Comparison of ENCODE assay signal across 8 cellular contexts in the genomic region with DNA sequence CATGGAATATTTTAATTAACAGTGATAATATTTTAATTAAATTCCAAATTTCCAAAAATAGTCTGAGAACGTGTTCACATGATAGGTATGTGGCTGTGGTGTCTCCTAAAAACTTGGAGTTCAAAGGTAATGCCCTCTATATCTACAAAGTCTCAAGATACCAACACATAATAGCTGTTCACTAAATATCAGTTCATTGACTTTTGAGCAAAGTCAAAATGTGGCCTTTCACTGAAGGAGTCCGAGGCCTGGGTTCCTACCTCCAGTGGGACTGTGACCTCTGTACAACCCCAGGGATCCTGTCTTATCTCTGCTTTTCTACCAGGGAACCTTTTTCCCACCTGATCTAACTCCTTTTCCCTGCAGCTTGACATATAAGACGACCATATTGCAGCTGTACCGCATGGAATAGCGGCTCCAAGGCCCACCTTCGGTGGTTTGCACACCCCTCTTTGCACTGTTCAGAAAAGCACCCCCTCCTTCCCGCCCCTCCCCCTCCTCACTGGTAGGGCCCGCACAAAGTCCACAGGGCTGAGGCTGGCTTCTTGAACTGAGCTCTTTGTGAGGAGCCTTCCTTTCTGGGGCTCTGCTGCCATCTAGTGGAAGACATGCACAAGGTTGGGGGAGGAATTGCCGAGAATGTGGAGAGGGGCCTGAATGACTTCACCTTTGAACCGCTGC.
DNase-seq lines count a peak whose midpoint lies in the region; ATAC-seq and TF ChIP-seq lines count a peak whose summit lies in the region.

No MANE protein-coding gene starts in this region.

- no peak overlapping the region for H2AFZ ChIP-seq in KMS-11 (ENCODE audit: low read depth)
- no peak overlapping the region for H2AFZ ChIP-seq in neuron (ENCODE audit: low read depth, low read length)

- ATAC-seq in RWPE2 (ENCODE audit: low read depth) = peak; percentile 53

- H3K4me2 ChIP-seq in KMS-11 = peak overlapping the region; percentile 93

- DNase-seq in NCI-H748 (lab: John Stamatoyannopoulos, UW; ENCODE audit: unreplicated experiment) = peak; percentile 62
- no peak for DNase-seq in NCI-H748 treated with DMSO at 0.1 percent for 48 hours (lab: John Stamatoyannopoulos, UW)
- DNase-seq in RWPE2 (ENCODE audit: low spot score) = no peak
- DNase-seq in activated T-helper 9 cell treated with anti-CD3 and anti-CD28 coated beads, Interleukin-2, amount 50 U/mL, for 16 hours (ENCODE audit: low read depth) = peak; percentile 74
- peak; percentile 92 for DNase-seq in fibroblast of the conjunctiva (ENCODE audit: low read depth)

- H3K27ac ChIP-seq in KMS-11 (peak overlapping the region; percentile 96), RWPE2 (ENCODE audit: poor library complexity, severe bottlenecking) (peak overlapping the region; percentile 89), subcutaneous abdominal adipose tissue (ENCODE audit: low read depth, low read length) (peak overlapping the region; percentile 7)

- H3K4me1 ChIP-seq in KMS-11 (ENCODE audit: low read depth, poor library complexity, severe bottlenecking) = peaks cover 29% of the 10 kb centered on the region
- H3K4me1 ChIP-seq in RWPE2 (ENCODE audit: insufficient read depth, poor library complexity, severe bottlenecking) = peaks cover 42% of the 10 kb centered on the region
- H3K4me1 ChIP-seq in neuron (ENCODE audit: insufficient read depth, low read length) = peaks cover 65% of the 10 kb centered on the region
- H3K4me1 ChIP-seq in subcutaneous abdominal adipose tissue (ENCODE audit: control insufficient read depth in 5 of 5, insufficient read depth in 5 of 5, low read length in 5 of 5) = peaks cover 4 to 87% (median 86%) of the 10 kb centered on the region in 5 donors

- H3K9ac ChIP-seq in KMS-11 (peak overlapping the region; percentile 99), subcutaneous abdominal adipose tissue (ENCODE audit: low read length in 5 of 5) (no peak overlapping the region)

- H3K27me3 ChIP-seq in KMS-11 (ENCODE audit: insufficient read depth, low read depth) (no peaks in the 10 kb centered on the region), RWPE2 (ENCODE audit: insufficient read depth, poor library complexity, severe bottlenecking) (no peaks in the 10 kb centered on the region), neuron (ENCODE audit: insufficient read depth, low read length) (no peaks in the 10 kb centered on the region), subcutaneous abdominal adipose tissue (ENCODE audit: control insufficient read depth in 5 of 5, insufficient read depth in 4 of 5, low read length in 5 of 5) (peaks cover 3 to 27% (median 5%) of the 10 kb centered on the region in 5 donors)

- H3K79me2 ChIP-seq in KMS-11 (ENCODE audit: insufficient read depth, low read depth) = peaks cover 73% of the 10 kb centered on the region

- TF ChIP-seq CTCF in KMS-11 (conservative IDR thresholded peaks at IDR 0.05; ENCODE audit: low read depth, low read length) = peak; percentile 92
- TF ChIP-seq CTCF in RWPE2 (IDR thresholded peaks at IDR 0.05; ENCODE audit: poor library complexity, severe bottlenecking) = peak; percentile 97

- H3K9me3 ChIP-seq in RWPE2 (ENCODE audit: severe bottlenecking) = no peaks in the 10 kb centered on the region
- H3K9me3 ChIP-seq in neuron (ENCODE audit: low read length) = no peaks in the 10 kb centered on the region
- no peaks in the 10 kb centered on the region for H3K9me3 ChIP-seq in subcutaneous abdominal adipose tissue (ENCODE audit: control insufficient read depth in 5 of 5, low read length in 5 of 5)

- H3K4me3 ChIP-seq in KMS-11 (IDR thresholded peaks at IDR 0.05; ENCODE audit: insufficient read depth, low read depth, low read length) = no peak overlapping the region
- H3K4me3 ChIP-seq in RWPE2 (ENCODE audit: severe bottlenecking) = peak overlapping the region; percentile 81
- peak overlapping the region; percentile 75 for H3K4me3 ChIP-seq in neuron (ENCODE audit: low read length)
- H3K4me3 ChIP-seq in subcutaneous abdominal adipose tissue (ENCODE audit: low read depth in 1 of 5, low read length in 5 of 5) = peak overlapping the region in 2 of 5 donors; percentile 78 to 84

- H4K20me1 ChIP-seq in KMS-11 (ENCODE audit: insufficient read depth) = peaks cover 38% of the 10 kb centered on the region

- H3K36me3 ChIP-seq in KMS-11 (ENCODE audit: insufficient read depth) (peaks cover 23% of the 10 kb centered on the region; the same call in 1 of the 2 replicates), RWPE2 (ENCODE audit: low read depth) (peaks cover 78% of the 10 kb centered on the region), neuron (ENCODE audit: insufficient read depth, low read length) (peaks cover 46% of the 10 kb centered on the region), subcutaneous abdominal adipose tissue (ENCODE audit: control insufficient read depth in 5 of 5, insufficient read depth in 5 of 5, low read length in 5 of 5) (peaks cover 5 to 13% (median 10%) of the 10 kb centered on the region in 5 donors)

Comparison
In these comparisons a context has a peak if more than half of its experiments do, and no peak if none do; other contexts are left out.
1. DNase-seq: peak in NCI-H748 (single experiment), activated T-helper 9 cell treated with anti-CD3 and anti-CD28 coated beads, Interleukin-2, amount 50 U/mL, for 16 hours (single experiment) and fibroblast of the conjunctiva (single experiment); none in NCI-H748 treated with DMSO at 0.1 percent for 48 hours (single experiment) and RWPE2 (single experiment).
2. H3K27ac ChIP-seq: peak in every context shown above with its lines; median percentile 96 in KMS-11; 89 in RWPE2; 7 in subcutaneous abdominal adipose tissue.